ENCODE assay signal across 9 cellular contexts in the genomic region with DNA sequence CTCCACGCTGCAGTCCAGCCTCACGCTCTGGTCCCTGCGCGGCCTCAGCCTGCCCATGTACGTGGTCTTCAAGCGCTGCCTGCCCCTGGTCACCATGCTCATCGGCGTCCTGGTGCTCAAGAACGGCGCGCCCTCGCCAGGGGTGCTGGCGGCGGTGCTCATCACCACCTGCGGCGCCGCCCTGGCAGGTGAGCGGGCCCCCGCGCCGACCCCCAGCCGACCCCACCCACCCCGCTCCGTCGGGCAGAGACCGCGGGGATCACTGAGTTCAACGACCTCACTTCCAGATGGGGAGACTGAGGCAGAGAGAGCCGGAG. TPM values are rescaled to one million over a fixed set of nuclear protein-coding genes. Genes with fewer than 3 reads are reported as not detected.
A peak's percentile ranks its signal among the peaks of the same experiment; 100 is the strongest.
DNase-seq lines count a peak whose midpoint lies in the region; ATAC-seq and TF ChIP-seq lines count a peak whose summit lies in the region.
"Had no signal": no experiment of that assay in that cellular context is flagged by ENCODE, and none has a peak within 500 bp of the region (broad histone marks: within the 10 kb centered on the region; RNA-seq: fewer than 3 reads in every experiment).

No MANE protein-coding gene starts in this region.

- H3K9me3 ChIP-seq in hepatocyte (ENCODE audit: low read depth) = no peaks in the 10 kb centered on the region

- ATAC-seq in activated CD8-positive, alpha-beta T cell treated with anti-CD3 and anti-CD28 coated beads, Interleukin-2, amount 10 ng/mL, durations not matched to agents 7 days and 5 days = peak; percentile 24
- ATAC-seq in stimulated activated effector memory CD8-positive, alpha-beta T cell treated with anti-CD3 and anti-CD28 coated beads, Interleukin-12 subunit alpha, Interleukin-12 subunit beta, amount 100 ng/mL, for 72 hours = peak; percentile 48
- no peak for ATAC-seq in GM21528 (IDR thresholded peaks at IDR 0.05; ENCODE audit: low FRiP score, unreplicated experiment)

- peaks cover 28% of the 10 kb centered on the region for H3K4me1 Mint-ChIP-seq in activated CD8-positive, alpha-beta T cell treated with anti-CD3 and anti-CD28 coated beads, Interleukin-2, amount 10 ng/mL, durations not matched to agents 7 days and 5 days (ENCODE audit: low read depth)
- peaks cover 39% of the 10 kb centered on the region for H3K4me1 Mint-ChIP-seq in stimulated activated effector memory CD8-positive, alpha-beta T cell treated with anti-CD3 and anti-CD28 coated beads, Interleukin-12 subunit alpha, Interleukin-12 subunit beta, amount 100 ng/mL, for 72 hours

- POLR2A ChIA-PET in activated CD8-positive, alpha-beta T cell treated with anti-CD3 and anti-CD28 coated beads, Interleukin-2, amount 10 ng/mL, durations not matched to agents 7 days and 5 days (lab: Charles Lee) = no interaction called here

- peaks cover 68% of the 10 kb centered on the region for H3K27me3 Mint-ChIP-seq in activated CD8-positive, alpha-beta T cell treated with anti-CD3 and anti-CD28 coated beads, Interleukin-2, amount 10 ng/mL, durations not matched to agents 7 days and 5 days (ENCODE audit: low read depth)

- H2AFZ ChIP-seq in hepatocyte = no peak overlapping the region

- H3K27ac ChIP-seq in hepatocyte = no peak overlapping the region

- CTCF ChIA-PET in activated CD8-positive, alpha-beta T cell treated with anti-CD3 and anti-CD28 coated beads, Interleukin-2, amount 10 ng/mL, durations not matched to agents 7 days and 5 days (lab: Charles Lee) = interaction anchor here (0.6 to 0.9 kb wide), 2 partner anchors 131 to 420 kb away, joined by 3 read pairs; a partner anchor contains a TSS

- H3K4me3 ChIP-seq in hepatocyte = peak overlapping the region; percentile 51

- H3K4me1 ChIP-seq in hepatocyte (ENCODE audit: insufficient read depth) = peaks cover 14% of the 10 kb centered on the region

- H3K4me3 Mint-ChIP-seq in activated CD8-positive, alpha-beta T cell treated with anti-CD3 and anti-CD28 coated beads, Interleukin-2, amount 10 ng/mL, durations not matched to agents 7 days and 5 days = peak overlapping the region; percentile 65
- peak overlapping the region; percentile 76 for H3K4me3 Mint-ChIP-seq in stimulated activated effector memory CD8-positive, alpha-beta T cell treated with anti-CD3 and anti-CD28 coated beads, Interleukin-12 subunit alpha, Interleukin-12 subunit beta, amount 100 ng/mL, for 72 hours

- H3K27me3 ChIP-seq in hepatocyte = peaks cover 66% of the 10 kb centered on the region

- 8% methylated on average over 7 of the region's 29 CpGs for WGBS in hepatocyte (ENCODE audit: low lambda C conversion rate, missing lambda C conversion rate)

- H3K27ac Mint-ChIP-seq in activated CD8-positive, alpha-beta T cell treated with anti-CD3 and anti-CD28 coated beads, Interleukin-2, amount 10 ng/mL, durations not matched to agents 7 days and 5 days = no peak overlapping the region
- peak overlapping the region; percentile 70 for H3K27ac Mint-ChIP-seq in stimulated activated effector memory CD8-positive, alpha-beta T cell treated with anti-CD3 and anti-CD28 coated beads, Interleukin-12 subunit alpha, Interleukin-12 subunit beta, amount 100 ng/mL, for 72 hours

- H3K36me3 ChIP-seq in hepatocyte (replicated peaks; ENCODE audit: insufficient read depth, low read depth) = no peaks in the 10 kb centered on the region

- TF ChIP-seq CTCF in hepatocyte (IDR thresholded peaks at IDR 0.05; ENCODE audit: poor library complexity) = no peak

- H3K79me2 ChIP-seq in hepatocyte = no peaks in the 10 kb centered on the region

- no peaks in the 10 kb centered on the region for H3K36me3 Mint-ChIP-seq in activated CD8-positive, alpha-beta T cell treated with anti-CD3 and anti-CD28 coated beads, Interleukin-2, amount 10 ng/mL, durations not matched to agents 7 days and 5 days (ENCODE audit: low read depth)
- peaks cover 6% of the 10 kb centered on the region for H3K36me3 Mint-ChIP-seq in stimulated activated effector memory CD8-positive, alpha-beta T cell treated with anti-CD3 and anti-CD28 coated beads, Interleukin-12 subunit alpha, Interleukin-12 subunit beta, amount 100 ng/mL, for 72 hours

- DNase-seq in DMS53 (lab: John Stamatoyannopoulos, UW) = peak; percentile 67
- no peak for DNase-seq in DMS53 treated with DMSO at 0.1 percent for 48 hours (lab: John Stamatoyannopoulos, UW; ENCODE audit: unreplicated experiment)
- peak; percentile 22 for DNase-seq in activated CD8-positive, alpha-beta T cell treated with anti-CD3 and anti-CD28 coated beads, Interleukin-2, amount 10 ng/mL, durations not matched to agents 7 days and 5 days
- no peak for DNase-seq in hepatocyte (ENCODE audit: low spot score)
- no peak for DNase-seq in stimulated activated effector memory CD8-positive, alpha-beta T cell treated with anti-CD3 and anti-CD28 coated beads, Interleukin-12 subunit alpha, Interleukin-12 subunit beta, amount 100 ng/mL, for 72 hours (ENCODE audit: low spot score in 2 of 2)
- DNase-seq in activated CD4-positive, CD25-positive, alpha-beta regulatory T cell treated with anti-CD3 and anti-CD28 coated beads, Interleukin-2, amount 50 U/mL, for 72 hours = no peak
- DNase-seq in NCI-H748 (lab: John Stamatoyannopoulos, UW; ENCODE audit: unreplicated experiment) = no peak

- peak overlapping the region; percentile 100 for H3K4me2 ChIP-seq in hepatocyte

- H3K9me2 ChIP-seq in hepatocyte (replicated peaks; ENCODE audit: insufficient read depth) = no peaks in the 10 kb centered on the region

- no peaks in the 10 kb centered on the region for H4K20me1 ChIP-seq in hepatocyte (ENCODE audit: insufficient read depth, poor library complexity, severe bottlenecking)

- no peaks in the 10 kb centered on the region for H3K9me3 Mint-ChIP-seq in activated CD8-positive, alpha-beta T cell treated with anti-CD3 and anti-CD28 coated beads, Interleukin-2, amount 10 ng/mL, durations not matched to agents 7 days and 5 days (ENCODE audit: insufficient read depth)
- H3K9me3 Mint-ChIP-seq in stimulated activated effector memory CD8-positive, alpha-beta T cell treated with anti-CD3 and anti-CD28 coated beads, Interleukin-12 subunit alpha, Interleukin-12 subunit beta, amount 100 ng/mL, for 72 hours = no peaks in the 10 kb centered on the region

RNA-seq across cellular contexts. Expression of a gene that starts 0.5 kb away (rescaled TPM):
- total RNA-seq in activated CD8-positive, alpha-beta T cell treated with anti-CD3 and anti-CD28 coated beads, Interleukin-2, amount 10 ng/mL, durations not matched to agents 7 days and 5 days = not detected
- total RNA-seq in hepatocyte = not detected in 2 replicates
- 0.12 TPM in 1 of 2 replicates, not detected in the other for polyA plus RNA-seq in hepatocyte
- total RNA-seq: A172 had no signal

Comparison
In these comparisons a context has a peak if more than half of its experiments do, and no peak if none do; other contexts are left out.
1. DNase-seq: peak in DMS53 (single experiment) and activated CD8-positive, alpha-beta T cell treated with anti-CD3 and anti-CD28 coated beads, Interleukin-2, amount 10 ng/mL, durations not matched to agents 7 days and 5 days (single experiment); none in DMS53 treated with DMSO at 0.1 percent for 48 hours (single experiment), hepatocyte (single experiment), stimulated activated effector memory CD8-positive, alpha-beta T cell treated with anti-CD3 and anti-CD28 coated beads, Interleukin-12 subunit alpha, Interleukin-12 subunit beta, amount 100 ng/mL, for 72 hours (0 of 2), activated CD4-positive, CD25-positive, alpha-beta regulatory T cell treated with anti-CD3 and anti-CD28 coated beads, Interleukin-2, amount 50 U/mL, for 72 hours (single experiment) and NCI-H748 (single experiment).